In the genomic region with DNA sequence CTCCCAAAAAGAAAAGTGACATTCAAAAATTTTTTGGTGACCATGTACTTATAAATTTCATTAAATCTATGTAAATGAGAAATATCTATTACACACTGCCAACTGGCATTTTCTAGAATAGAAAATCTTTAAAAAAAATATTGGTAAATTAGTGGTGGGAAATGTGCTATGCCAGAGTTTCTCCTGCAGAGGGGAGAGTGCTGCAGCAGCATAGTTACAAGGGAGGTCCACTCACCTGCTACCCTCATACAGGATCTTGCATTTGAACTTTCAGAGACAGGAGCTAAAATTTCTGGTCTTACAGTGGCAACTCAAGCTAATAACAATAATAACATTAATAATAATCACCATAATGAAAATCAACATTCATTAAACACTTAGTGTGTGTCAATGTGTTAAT, we compare ENCODE assay signal across 1 cellular context.
TF ChIP-seq lines count a peak whose summit lies in the region.

No MANE protein-coding gene starts in this region.

TF ChIP-seq in H1, 55 proteins besides CTCF, POLR2A, EP300 and RAD21:
- TF ChIP-seq KDM5A (IDR thresholded peaks at IDR 0.05; ENCODE audit: low read length), result no peak
- no peak for TF ChIP-seq EGR1 (IDR thresholded peaks at IDR 0.05; ENCODE audit: borderline replicate concordance, low read depth, low read length)
- TF ChIP-seq BRCA1 (IDR thresholded peaks at IDR 0.05; ENCODE audit: low read depth, low read length), result no peak
- no peak for TF ChIP-seq SIRT6 (IDR thresholded peaks at IDR 0.05; ENCODE audit: low read length)
- TF ChIP-seq PHF8 (conservative IDR thresholded peaks at IDR 0.05; ENCODE audit: low read depth, low read length), result no peak
- no peak for TF ChIP-seq TAF1 (IDR thresholded peaks at IDR 0.05; ENCODE audit: low read depth, low read length)
- no peak for TF ChIP-seq CHD1 (IDR thresholded peaks at IDR 0.05; ENCODE audit: low read depth, low read length)
- TF ChIP-seq SAP30 (IDR thresholded peaks at IDR 0.05; ENCODE audit: insufficient read depth, insufficient replicate concordance, low read length), result no peak
- TF ChIP-seq BACH1 (IDR thresholded peaks at IDR 0.05; ENCODE audit: low read length), result no peak
- no peak for TF ChIP-seq KDM1A (IDR thresholded peaks at IDR 0.05; ENCODE audit: borderline replicate concordance, low read length)
- TF ChIP-seq, protein P1, sequence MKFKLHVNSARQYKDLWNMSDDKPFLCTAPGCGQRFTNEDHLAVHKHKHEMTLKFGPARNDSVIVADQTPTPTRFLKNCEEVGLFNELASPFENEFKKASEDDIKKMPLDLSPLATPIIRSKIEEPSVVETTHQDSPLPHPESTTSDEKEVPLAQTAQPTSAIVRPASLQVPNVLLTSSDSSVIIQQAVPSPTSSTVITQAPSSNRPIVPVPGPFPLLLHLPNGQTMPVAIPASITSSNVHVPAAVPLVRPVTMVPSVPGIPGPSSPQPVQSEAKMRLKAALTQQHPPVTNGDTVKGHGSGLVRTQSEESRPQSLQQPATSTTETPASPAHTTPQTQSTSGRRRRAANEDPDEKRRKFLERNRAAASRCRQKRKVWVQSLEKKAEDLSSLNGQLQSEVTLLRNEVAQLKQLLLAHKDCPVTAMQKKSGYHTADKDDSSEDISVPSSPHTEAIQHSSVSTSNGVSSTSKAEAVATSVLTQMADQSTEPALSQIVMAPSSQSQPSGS (IDR thresholded peaks at IDR 0.05; ENCODE audit: low read length), result no peak
- no peak for TF ChIP-seq ASH2L (IDR thresholded peaks at IDR 0.05; ENCODE audit: low read length)
- TF ChIP-seq SP1 (IDR thresholded peaks at IDR 0.05; ENCODE audit: low read depth, low read length), result no peak
TF ChIP-seq in H1: peak in this region for 0.
